In genomic region chr10:127354992-127355391, GRCh38 we compare ENCODE assay signal across 14 cellular contexts.
DNase-seq lines count a peak whose midpoint lies in the region; ATAC-seq, FAIRE-seq and TF ChIP-seq lines count a peak whose summit lies in the region.
"Had no signal": no experiment of that assay in that cellular context is flagged by ENCODE, and none has a peak within 500 bp of the region (broad histone marks: within the 10 kb centered on the region; RNA-seq: fewer than 3 reads in every experiment).

No MANE protein-coding gene starts in this region.

- H3K4me1 ChIP-seq in DND-41 (ENCODE audit: insufficient read depth, low read length) (no peaks in the 10 kb centered on the region), MM.1S (ENCODE audit: low read length) (no peaks in the 10 kb centered on the region), endothelial cell of umbilical vein (ENCODE audit: control insufficient read depth, extremely low read depth, insufficient read depth, low read length) (no peaks in the 10 kb centered on the region)

- TF ChIP-seq POLR2A in endothelial cell of umbilical vein (IDR thresholded peaks at IDR 0.05; ENCODE audit: low read depth, low read length) = no peak

- H3K9me1 ChIP-seq in endothelial cell of umbilical vein (replicated peaks; ENCODE audit: control insufficient read depth, extremely low read depth, insufficient read depth, low read length) = no peaks in the 10 kb centered on the region

- H3K4me2 ChIP-seq in DND-41 (ENCODE audit: insufficient read depth, low read length) = no peak overlapping the region
- H3K4me2 ChIP-seq in MM.1S (ENCODE audit: low read depth, low read length) = no peak overlapping the region
- H3K4me2 ChIP-seq in endothelial cell of umbilical vein (ENCODE audit: insufficient read depth, low read length) = no peak overlapping the region

- no peaks in the 10 kb centered on the region for H3F3A ChIP-seq in MM.1S (ENCODE audit: insufficient read depth, low read length)

- peaks cover 3% of the 10 kb centered on the region; the same call in 1 of the 2 replicates for H4K20me1 ChIP-seq in DND-41 (ENCODE audit: insufficient read depth, low read length)
- no peaks in the 10 kb centered on the region for H4K20me1 ChIP-seq in MM.1S (ENCODE audit: insufficient read depth, low read length)
- H4K20me1 ChIP-seq in endothelial cell of umbilical vein (replicated peaks; ENCODE audit: control insufficient read depth, extremely low read depth, insufficient read depth, low read length) = no peaks in the 10 kb centered on the region

- H3K4me3 ChIP-seq in DND-41 (ENCODE audit: low read depth in 1 of 2, low read length in 2 of 2) (no peak overlapping the region), MM.1S (ENCODE audit: low read length) (no peak overlapping the region), endothelial cell of umbilical vein (replicated peaks in 1 of 3; ENCODE audit: insufficient read depth in 1 of 3, low read depth in 1 of 3, low read length in 3 of 3) (no peak overlapping the region)

- no peak overlapping the region for H3K27ac Mint-ChIP-seq in osteocyte (ENCODE audit: unreplicated experiment)
- H3K27ac Mint-ChIP-seq: activated CD4-positive, alpha-beta T cell treated with anti-CD3 and anti-CD28 coated beads for 36 hours; nephron; T-helper 17 cell had no signal

- H3K4me3 Mint-ChIP-seq in osteocyte (ENCODE audit: unreplicated experiment) = no peak overlapping the region
- H3K4me3 Mint-ChIP-seq: activated CD4-positive, alpha-beta T cell treated with anti-CD3 and anti-CD28 coated beads for 36 hours; nephron; T-helper 17 cell had no signal

- POLR2A ChIA-PET in endothelial cell of umbilical vein (lab: Charles Lee) = no interaction called here

- no peaks in the 10 kb centered on the region for H3K27me3 Mint-ChIP-seq in osteocyte (ENCODE audit: unreplicated experiment)

- no peaks in the 10 kb centered on the region for H3K79me2 ChIP-seq in DND-41 (ENCODE audit: insufficient read depth, low read length)
- H3K79me2 ChIP-seq in MM.1S (ENCODE audit: low read length) = no peaks in the 10 kb centered on the region
- H3K79me2 ChIP-seq in endothelial cell of umbilical vein (ENCODE audit: control insufficient read depth, insufficient read depth, low read length) = no peaks in the 10 kb centered on the region

- dilution Hi-C loops in endothelial cell of umbilical vein (cut with MboI; ENCODE audit: extremely low pct_ligation_motif_present, low sequenced_read_pairs) = no loop called here

- peaks cover 6% of the 10 kb centered on the region for H3K36me3 Mint-ChIP-seq in osteocyte (ENCODE audit: unreplicated experiment)

- no peaks in the 10 kb centered on the region for H3K9me2 ChIP-seq in MM.1S (replicated peaks; ENCODE audit: insufficient read depth, low read length)

- H3K9ac ChIP-seq in DND-41 (ENCODE audit: low read depth, low read length) (no peak overlapping the region), MM.1S (ENCODE audit: low read length) (no peak overlapping the region), endothelial cell of umbilical vein (replicated peaks; ENCODE audit: extremely low read depth, insufficient read depth, low read length) (no peak overlapping the region)

- ATAC-seq in DND-41 (ENCODE audit: insufficient read depth, low read depth) (no peak), GM19397 (IDR thresholded peaks at IDR 0.05; ENCODE audit: unreplicated experiment) (no peak), HG03159 (IDR thresholded peaks at IDR 0.05; ENCODE audit: unreplicated experiment) (no peak), HG03196 (IDR thresholded peaks at IDR 0.05; ENCODE audit: unreplicated experiment) (no peak)
- ATAC-seq: activated CD4-positive, alpha-beta T cell treated with anti-CD3 and anti-CD28 coated beads for 36 hours; left ventricle myocardium superior; T-helper 17 cell had no signal

- intact Hi-C loops in endothelial cell of umbilical vein (cut with micrococcal nuclease) = loop anchor here (1.0 to 10.0 kb wide), 3 partner anchors 112 to 500 kb away; partner anchors contain the start of gene INSYN2A

- CTCF ChIA-PET in endothelial cell of umbilical vein (lab: Charles Lee) = no interaction called here

- peak; percentile 43 for FAIRE-seq in endothelial cell of umbilical vein (lab: Jason Lieb, UNC)

- H3K27me3 ChIP-seq in DND-41 (ENCODE audit: insufficient read depth, low read length, poor library complexity) (peaks cover 4% of the 10 kb centered on the region), MM.1S (replicated peaks; ENCODE audit: insufficient read depth, low read length) (no peaks in the 10 kb centered on the region), endothelial cell of umbilical vein (ENCODE audit: control insufficient read depth in 2 of 2, insufficient read depth in 2 of 2, low read length in 2 of 2) (no peaks in the 10 kb centered on the region)

- DNase-seq in DND-41 (no peak), MM.1S (no peak), endothelial cell of umbilical vein (ENCODE audit: low read depth, low spot score) (peak; percentile 27), osteocyte (ENCODE audit: extremely low spot score, unreplicated experiment) (no peak)
- DNase-seq: activated CD4-positive, alpha-beta T cell treated with anti-CD3 and anti-CD28 coated beads for 36 hours; activated T-cell treated with anti-CD3 and anti-CD28 coated beads for 4 hours; COR-L47; Kasumi-1; left ventricle myocardium superior; T-helper 17 cell had no signal

- no TSS peak for BruUV-seq in endothelial cell of umbilical vein (replicated peaks; lab: Mats Ljungman, UMichigan)

- H3K36me3 ChIP-seq in DND-41 (ENCODE audit: insufficient read depth, low read length) (no peaks in the 10 kb centered on the region), MM.1S (replicated peaks; ENCODE audit: insufficient read depth, low read length) (no peaks in the 10 kb centered on the region), endothelial cell of umbilical vein (ENCODE audit: control insufficient read depth in 2 of 2, extremely low read depth in 1 of 2, insufficient read depth in 2 of 2, low read length in 2 of 2) (peaks cover 0 to 3% of the 10 kb centered on the region in 2 experiments)

- peaks cover 6% of the 10 kb centered on the region for H3K4me1 Mint-ChIP-seq in osteocyte (ENCODE audit: unreplicated experiment)
- H3K4me1 Mint-ChIP-seq: activated CD4-positive, alpha-beta T cell treated with anti-CD3 and anti-CD28 coated beads for 36 hours had no signal

- H3K27ac ChIP-seq in DND-41 (ENCODE audit: low read length) (no peak overlapping the region), MM.1S (ENCODE audit: low read length) (no peak overlapping the region), endothelial cell of umbilical vein (ENCODE audit: insufficient read depth, low read depth, low read length) (no peak overlapping the region)

- H2AFZ ChIP-seq in DND-41 (ENCODE audit: low read depth, low read length) = no peak overlapping the region
- no peak overlapping the region for H2AFZ ChIP-seq in MM.1S (ENCODE audit: low read length)
- H2AFZ ChIP-seq in endothelial cell of umbilical vein (ENCODE audit: low read depth, low read length) = no peak overlapping the region

- peak; percentile 44 for TF ChIP-seq CTCF in DND-41 (IDR thresholded peaks at IDR 0.05; ENCODE audit: borderline replicate concordance, extremely low read depth, low read length, poor library complexity, severe bottlenecking)
- 0 out of 2 replicates have a peak, but pooled peaks have one; percentile 13 for TF ChIP-seq CTCF in MM.1S (IDR thresholded peaks at IDR 0.05; ENCODE audit: low read length)
- TF ChIP-seq CTCF in endothelial cell of umbilical vein (IDR thresholded peaks at IDR 0.05; ENCODE audit: extremely low read depth in 1 of 2, insufficient read depth in 1 of 2, low read depth in 1 of 2, low read length in 2 of 2) = peak; percentile 30
- TF ChIP-seq CTCF in osteocyte (IDR thresholded peaks at IDR 0.05) = peak; percentile 52

- H3K9me3 Mint-ChIP-seq in osteocyte (ENCODE audit: unreplicated experiment) = no peaks in the 10 kb centered on the region
- H3K9me3 Mint-ChIP-seq: nephron had no signal

- H3K9me3 ChIP-seq in DND-41 (ENCODE audit: insufficient read depth, low read length, severe bottlenecking) (no peaks in the 10 kb centered on the region), MM.1S (replicated peaks; ENCODE audit: insufficient read depth, low read length) (no peaks in the 10 kb centered on the region), endothelial cell of umbilical vein (replicated peaks; ENCODE audit: control insufficient read depth, insufficient read depth, low read length) (no peaks in the 10 kb centered on the region)

TF ChIP-seq in endothelial cell of umbilical vein, 7 proteins besides CTCF, POLR2A, EP300 and RAD21:
- TF ChIP-seq JUN (IDR thresholded peaks at IDR 0.05; ENCODE audit: borderline replicate concordance, insufficient read depth, insufficient read length, low read depth) (no peak), FOS (IDR thresholded peaks at IDR 0.05; ENCODE audit: borderline replicate concordance, insufficient read depth, low read length) (no peak), GATA2 (IDR thresholded peaks at IDR 0.05; ENCODE audit: insufficient read depth, insufficient read length, low read depth, low read length) (no peak), POLR2AphosphoS5 (IDR thresholded peaks at IDR 0.05; ENCODE audit: insufficient read depth, low read depth, low read length) (no peak), EZH2 (IDR thresholded peaks at IDR 0.05; ENCODE audit: borderline replicate concordance, low read depth, low read length, severe bottlenecking) (no peak), MYC (IDR thresholded peaks at IDR 0.05; ENCODE audit: low read depth, low read length) (no peak), MAX (IDR thresholded peaks at IDR 0.05; ENCODE audit: insufficient read depth, insufficient read length) (no peak)
